ENCODE assay signal across 9 cellular contexts in the genomic region with DNA sequence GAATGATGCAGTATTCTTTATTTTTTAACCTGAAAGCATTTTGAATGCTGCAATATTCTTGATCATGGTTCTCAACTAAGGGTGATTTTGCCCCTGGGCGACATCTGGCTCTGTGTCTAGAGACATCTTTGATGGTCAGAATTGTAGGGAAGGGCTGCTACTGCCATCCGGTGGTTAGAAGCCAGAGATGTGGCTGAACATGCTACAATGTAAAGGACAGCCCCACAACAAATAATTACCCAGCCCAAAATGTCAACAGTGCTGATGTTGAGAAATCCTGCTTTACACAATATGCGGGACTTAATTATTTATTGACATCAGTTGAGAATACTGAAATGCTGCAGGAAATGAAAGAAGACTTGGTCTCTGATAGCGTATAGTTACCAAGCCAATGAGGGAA. TPM values are rescaled to one million over a fixed set of nuclear protein-coding genes. Genes with fewer than 3 reads are reported as not detected.
A peak's percentile ranks its signal among the peaks of the same experiment; 100 is the strongest.
DNase-seq lines count a peak whose midpoint lies in the region; ATAC-seq, FAIRE-seq and TF ChIP-seq lines count a peak whose summit lies in the region.
"Had no signal": no experiment of that assay in that cellular context is flagged by ENCODE, and none has a peak within 500 bp of the region (broad histone marks: within the 10 kb centered on the region; RNA-seq: fewer than 3 reads in every experiment).

No MANE protein-coding gene starts in this region.

- H3K4me1 Mint-ChIP-seq in progenitor cell of endocrine pancreas (ENCODE audit: low read depth) = no peaks in the 10 kb centered on the region

- no peaks in the 10 kb centered on the region for H3K27me3 ChIP-seq in HCT116 (ENCODE audit: insufficient read depth, low read length)
- no peaks in the 10 kb centered on the region for H3K27me3 ChIP-seq in bronchial epithelial cell (ENCODE audit: control insufficient read depth, insufficient read depth, low read length)

- no peak overlapping the region for H2AFZ ChIP-seq in HCT116 (ENCODE audit: low read depth, low read length, poor library complexity, severe bottlenecking)

- no peaks in the 10 kb centered on the region for H3K9me3 ChIP-seq in HCT116 (ENCODE audit: control insufficient read depth in 1 of 2, insufficient read depth in 1 of 2, low read depth in 1 of 2, low read length in 2 of 2)

- TF ChIP-seq CTCF in HCT116 (IDR thresholded peaks at IDR 0.05 in 2 of 3, conservative IDR thresholded peaks at IDR 0.05 in 1 of 3; ENCODE audit: borderline replicate concordance in 1 of 3, insufficient read depth in 1 of 3, low read depth in 2 of 3, low read length in 2 of 3) (peak; percentile 51 to 72 (median 68); a peak in 5 of 6 replicates), bronchial epithelial cell (IDR thresholded peaks at IDR 0.05; ENCODE audit: insufficient read depth, low read length, severe bottlenecking) (peak; percentile 75), progenitor cell of endocrine pancreas (IDR thresholded peaks at IDR 0.05; ENCODE audit: unreplicated experiment) (peak; percentile 57)

- no peaks in the 10 kb centered on the region for H3K36me3 Mint-ChIP-seq in progenitor cell of endocrine pancreas (ENCODE audit: insufficient read depth)

- H3K4me3 ChIP-seq in HCT116 (replicated peaks in 1 of 2; ENCODE audit: low read depth in 1 of 2, low read length in 2 of 2) = no peak overlapping the region
- H3K4me3 ChIP-seq in bronchial epithelial cell (ENCODE audit: low read depth, low read length) = no peak overlapping the region

- POLR2A ChIA-PET in HCT116 (lab: Charles Lee) = interaction anchor here (0.9 kb wide), 1 partner anchor 28 kb away, joined by 3 read pairs; no protein-coding TSS in a partner anchor

- H3K9me2 ChIP-seq in HCT116 (ENCODE audit: insufficient read depth) = no peaks in the 10 kb centered on the region

- H3K36me3 ChIP-seq in HCT116 (ENCODE audit: control insufficient read depth in 1 of 2, insufficient read depth in 2 of 2, low read length in 2 of 2) (no peaks in the 10 kb centered on the region), bronchial epithelial cell (ENCODE audit: control insufficient read depth, insufficient read depth, low read length) (no peaks in the 10 kb centered on the region)

- no peak for FAIRE-seq in bronchial epithelial cell (lab: Jason Lieb, UNC)
- no peak for FAIRE-seq in GM12892 (lab: Jason Lieb, UNC)
- FAIRE-seq: A204.1 had no signal

- TF ChIP-seq RAD21 in HCT116 (IDR thresholded peaks at IDR 0.05; ENCODE audit: low read depth) = peak; percentile 61

- intact Hi-C loops in HCT116 (cut with micrococcal nuclease) = loop anchor here (1.0 to 5.0 kb wide), 2 partner anchors 86 to 413 kb away; no protein-coding TSS in a partner anchor

- no peaks in the 10 kb centered on the region for H3K27me3 Mint-ChIP-seq in progenitor cell of endocrine pancreas

- no peak overlapping the region for H3K27ac Mint-ChIP-seq in progenitor cell of endocrine pancreas

- H3K4me3 Mint-ChIP-seq in progenitor cell of endocrine pancreas (ENCODE audit: low read depth) = no peak overlapping the region

- H4K20me1 ChIP-seq in HCT116 (ENCODE audit: insufficient read depth) = no peaks in the 10 kb centered on the region

- H3K9me3 Mint-ChIP-seq in progenitor cell of endocrine pancreas (ENCODE audit: low read depth) = peaks cover 2% of the 10 kb centered on the region

- H3K79me2 ChIP-seq in HCT116 (ENCODE audit: insufficient read depth, low read length) = no peaks in the 10 kb centered on the region

- RAD21 ChIA-PET in HCT116 (lab: Charles Lee; ENCODE audit: low non-redundant PET in 1 of 2, low total read pairs in 2 of 2, uncharacterized antibody in 2 of 2, unreplicated experiment in 2 of 2) = no interaction called here

- no peak overlapping the region for H3K9ac ChIP-seq in HCT116 (ENCODE audit: low read length)

- no peak overlapping the region for H3K4me2 ChIP-seq in HCT116 (ENCODE audit: low read length)

- peak; percentile 94 for ATAC-seq in HCT116

- TF ChIP-seq POLR2A in HCT116 (IDR thresholded peaks at IDR 0.05; ENCODE audit: borderline replicate concordance, extremely low read depth, insufficient read depth, insufficient read length) (no peak), GM12892 (IDR thresholded peaks at IDR 0.05; ENCODE audit: low read depth, low read length) (no peak)

- BruUV-seq in HCT116 (replicated peaks; lab: Mats Ljungman, UMichigan) = no TSS peak

- CTCF ChIA-PET in HCT116 (lab: Charles Lee) = interaction anchor here (1.4 kb wide), 1 partner anchor 86 kb away, joined by 5 read pairs; no protein-coding TSS in a partner anchor

- no peaks in the 10 kb centered on the region for H3K4me1 ChIP-seq in HCT116 (ENCODE audit: control insufficient read depth in 1 of 2, insufficient read depth in 2 of 2, low read length in 2 of 2)

- no peak overlapping the region for H3K27ac ChIP-seq in HCT116 (ENCODE audit: low read depth, low read length)

- DNase-seq in DMS 273 (lab: John Stamatoyannopoulos, UW; ENCODE audit: unreplicated experiment) = peak; percentile 29
- DNase-seq in DMS 273 treated with DMSO at 0.1 percent for 48 hours (lab: John Stamatoyannopoulos, UW) = no peak
- DNase-seq in HCT116 (ENCODE audit: low read depth, low spot score) = peak; percentile 32
- DNase-seq in NCI-H146 treated with DMSO at 0.1 percent for 48 hours (lab: John Stamatoyannopoulos, UW; ENCODE audit: unreplicated experiment) = peak; percentile 10
- peak; percentile 86 for DNase-seq in bronchial epithelial cell (ENCODE audit: low read depth)
- no peak for DNase-seq in progenitor cell of endocrine pancreas (ENCODE audit: low spot score, unreplicated experiment)
- no peak for DNase-seq in NCI-H128 (lab: John Stamatoyannopoulos, UW; ENCODE audit: unreplicated experiment)
- DNase-seq in GM12892 (ENCODE audit: insufficient read length) = no peak

TF ChIP-seq in HCT116, 20 proteins besides CTCF, POLR2A, EP300 and RAD21:
- TF ChIP-seq TCF7L2 (IDR thresholded peaks at IDR 0.05; ENCODE audit: borderline replicate concordance, extremely low read depth, insufficient read depth, insufficient read length) = no peak
- TF ChIP-seq YY1 (IDR thresholded peaks at IDR 0.05; ENCODE audit: extremely low read depth, insufficient replicate concordance, low read depth, low read length) = peak; percentile 29

RNA-seq across cellular contexts. Expression of a gene that starts 37.5 kb away (rescaled TPM):
- not detected for total RNA-seq in HCT116 (2021; ENCODE audit: unreplicated experiment)
- not detected in 2 replicates for polyA plus RNA-seq in HCT116 (2012)
- total RNA-seq in bronchial epithelial cell = 50.5 and 64.6 TPM in 2 replicates
- total RNA-seq in progenitor cell of endocrine pancreas = not detected in 2 replicates
- 0.55 TPM for polyA plus RNA-seq in GM12892 (2012; ENCODE audit: missing spikeins)

RNA-seq across cellular contexts. Expression of a gene that starts 57.7 kb away (rescaled TPM):
- total RNA-seq in HCT116 (2021; ENCODE audit: unreplicated experiment) (not detected), bronchial epithelial cell (under 0.01 and 0.79 TPM in 2 replicates), progenitor cell of endocrine pancreas (not detected in 2 replicates)
- not detected in 2 replicates for polyA plus RNA-seq in HCT116 (2012)
- polyA plus RNA-seq in GM12892 (2012; ENCODE audit: missing spikeins) = 14.2 TPM

Comparison
In these comparisons a context has a peak if more than half of its experiments do, and no peak if none do; other contexts are left out.
1. DNase-seq: peak in DMS 273 (single experiment), HCT116 (single experiment), NCI-H146 treated with DMSO at 0.1 percent for 48 hours (single experiment) and bronchial epithelial cell (single experiment); none in DMS 273 treated with DMSO at 0.1 percent for 48 hours (single experiment), progenitor cell of endocrine pancreas (single experiment), NCI-H128 (single experiment) and GM12892 (single experiment).
2. RNA of a gene that starts 37.5 kb away (total RNA-seq): 50.5 to 64.6 TPM in bronchial epithelial cell; not detected in HCT116 (single experiment) and not detected in progenitor cell of endocrine pancreas; every median in the first group is over 10 times any median in the second.
3. Peak in every context shown above with its lines, with median percentiles within 50 percentile points of each other: CTCF ChIP-seq.